11 cellular contexts compared by ENCODE assay signal in genomic region chr7:84092207-84092606, GRCh38.
DNase-seq lines count a peak whose midpoint lies in the region; ATAC-seq and TF ChIP-seq lines count a peak whose summit lies in the region.
"Had no signal": no experiment of that assay in that cellular context is flagged by ENCODE, and none has a peak within 500 bp of the region (broad histone marks: within the 10 kb centered on the region; RNA-seq: fewer than 3 reads in every experiment).

No MANE protein-coding gene starts in this region.

- 0 out of 2 replicates have a peak overlapping the region, but pooled peaks have one; percentile 15 for H3K9ac ChIP-seq in HCT116 (ENCODE audit: low read length)

- no peaks in the 10 kb centered on the region for H3K27me3 ChIP-seq in HCT116 (ENCODE audit: insufficient read depth, low read length)
- H3K27me3 ChIP-seq in SJSA1 (replicated peaks), result no peaks in the 10 kb centered on the region
- H3K27me3 ChIP-seq in stomach, result no peaks in the 10 kb centered on the region

- peak overlapping the region; percentile 38 for H3K4me2 ChIP-seq in HCT116 (ENCODE audit: low read length)

- H3K36me3 ChIP-seq in HCT116 (ENCODE audit: control insufficient read depth in 1 of 2, insufficient read depth in 2 of 2, low read length in 2 of 2) (no peaks in the 10 kb centered on the region), SJSA1 (no peaks in the 10 kb centered on the region), stomach (no peaks in the 10 kb centered on the region)

- no peak for TF ChIP-seq RAD21 in HCT116 (IDR thresholded peaks at IDR 0.05; ENCODE audit: low read depth)

- H3K4me1 ChIP-seq in HCT116 (ENCODE audit: control insufficient read depth in 1 of 2, insufficient read depth in 2 of 2, low read length in 2 of 2) (peaks cover 3 to 9% of the 10 kb centered on the region in 2 experiments; a peak in 2 of 4 replicates), SJSA1 (replicated peaks) (peaks cover 30% of the 10 kb centered on the region), stomach (peaks cover 0 to 19% (median 7%) of the 10 kb centered on the region in 4 donors)

- TF ChIP-seq EP300 in stomach (IDR thresholded peaks at IDR 0.05), result no peak

- CTCF ChIA-PET in HCT116 (lab: Charles Lee), result no interaction called here

- TF ChIP-seq POLR2A in HCT116 (IDR thresholded peaks at IDR 0.05; ENCODE audit: borderline replicate concordance, extremely low read depth, insufficient read depth, insufficient read length), result no peak
- no peak for TF ChIP-seq POLR2A in stomach (IDR thresholded peaks at IDR 0.05)

- H4K20me1 ChIP-seq in HCT116 (ENCODE audit: insufficient read depth), result no peaks in the 10 kb centered on the region

- H3K79me2 ChIP-seq in HCT116 (ENCODE audit: insufficient read depth, low read length), result no peaks in the 10 kb centered on the region

- WGBS in stomach, 5 donors, result 11 to 17% (median 16%) methylated on average over 5 of the region's 5 CpGs

- intact Hi-C loops in HCT116 (cut with micrococcal nuclease) (no loop called here), stomach (cut with DNase I; ENCODE audit: low total_unique reads) (no loop called here)

- H3K9me3 ChIP-seq in HCT116 (ENCODE audit: control insufficient read depth in 1 of 2, insufficient read depth in 1 of 2, low read depth in 1 of 2, low read length in 2 of 2) (no peaks in the 10 kb centered on the region), SJSA1 (replicated peaks) (no peaks in the 10 kb centered on the region), stomach (no peaks in the 10 kb centered on the region)

- ATAC-seq in HCT116 (no peak), HG03457 (IDR thresholded peaks at IDR 0.05; ENCODE audit: unreplicated experiment) (no peak)

- no peak for TF ChIP-seq CTCF in HCT116 (IDR thresholded peaks at IDR 0.05 in 2 of 3, conservative IDR thresholded peaks at IDR 0.05 in 1 of 3; ENCODE audit: borderline replicate concordance in 1 of 3, insufficient read depth in 1 of 3, low read depth in 2 of 3, low read length in 2 of 3)
- no peak for TF ChIP-seq CTCF in stomach (IDR thresholded peaks at IDR 0.05)

- no peaks in the 10 kb centered on the region for H3K9me2 ChIP-seq in HCT116 (ENCODE audit: insufficient read depth)

- POLR2A ChIA-PET in HCT116 (lab: Charles Lee), result no interaction called here

- BruUV-seq in HCT116 (replicated peaks; lab: Mats Ljungman, UMichigan), result no TSS peak

- DNase-seq in AG08396 (ENCODE audit: low spot score) (peak; percentile 7), HCT116 (ENCODE audit: low read depth, low spot score) (no peak), SJSA1 (ENCODE audit: low read depth in 1 of 2, low spot score in 2 of 2) (peak in 1 of 2 experiments; percentile 24), epithelial cell of prostate (ENCODE audit: low read depth, low spot score) (no peak), ureter (ENCODE audit: low spot score) (no peak), stomach (no peak), NCI-H1436 (lab: John Stamatoyannopoulos, UW) (no peak)
- DNase-seq: activated gamma-delta T cell treated with Interleukin-2 at 50 U/mL for 16 hours, erythroblast, NCI-H1092 treated with DMSO at 0.1 percent for 48 hours had no signal

- H2AFZ ChIP-seq in HCT116 (ENCODE audit: low read depth, low read length, poor library complexity, severe bottlenecking), result no peak overlapping the region

- RAD21 ChIA-PET in HCT116 (lab: Charles Lee; ENCODE audit: low non-redundant PET in 1 of 2, low total read pairs in 2 of 2, uncharacterized antibody in 2 of 2, unreplicated experiment in 2 of 2), result no interaction called here

- H3K27ac ChIP-seq in HCT116 (ENCODE audit: low read depth, low read length), result peak overlapping the region; percentile 13; the same call in 1 of the 2 replicates
- peak overlapping the region; percentile 15; the same call in 1 of the 2 replicates for H3K27ac ChIP-seq in SJSA1
- H3K27ac ChIP-seq in epithelial cell of prostate, result peak overlapping the region; percentile 65
- no peak overlapping the region for H3K27ac ChIP-seq in stomach

- H3K4me3 ChIP-seq in HCT116 (replicated peaks in 1 of 2; ENCODE audit: low read depth in 1 of 2, low read length in 2 of 2) (peak overlapping the region in 1 of 2 experiments; percentile 14; a peak in 1 of 4 replicates), SJSA1 (no peak overlapping the region), stomach (no peak overlapping the region)

TF ChIP-seq in HCT116, 20 proteins besides CTCF, POLR2A, EP300 and RAD21:
- TF ChIP-seq POLR2AphosphoS5 (IDR thresholded peaks at IDR 0.05; ENCODE audit: low read depth, low read length) (no peak), EZH2 (IDR thresholded peaks at IDR 0.05) (no peak), ZNF274 (IDR thresholded peaks at IDR 0.05; ENCODE audit: low read depth, low read length) (no peak), SRF (IDR thresholded peaks at IDR 0.05; ENCODE audit: low read depth) (no peak), FOSL1 (IDR thresholded peaks at IDR 0.05; ENCODE audit: low read depth) (no peak), MAX (IDR thresholded peaks at IDR 0.05) (no peak), EZH2phosphoT487 (IDR thresholded peaks at IDR 0.05; ENCODE audit: borderline replicate concordance) (no peak)

Comparison
In these comparisons a context has a peak if more than half of its experiments do, and no peak if none do; other contexts are left out.
1. H3K27ac ChIP-seq: peak in HCT116 (single experiment), SJSA1 (single experiment) and epithelial cell of prostate (single experiment); none in stomach (0 of 5).